Comparison of ENCODE assay signal across 8 cellular contexts in genomic region chr15:100340721-100341661, GRCh38. TPM values are rescaled to one million over a fixed set of nuclear protein-coding genes. Genes with fewer than 3 reads are reported as not detected.
DNase-seq lines count a peak whose midpoint lies in the region; ATAC-seq and TF ChIP-seq lines count a peak whose summit lies in the region.

No MANE protein-coding gene starts in this region.

- H3K4me3 ChIP-seq in esophagus squamous epithelium = peak overlapping the region; percentile 65 to 89 (median 84)
- H3K4me3 ChIP-seq in ovary = peak overlapping the region; percentile 52

- intact Hi-C loops in Right ventricle myocardium inferior (cut with DNase I) = loop anchor here (10.0 kb wide), 2 partner anchors 264 to 664 kb away; partner anchors contain the start of genes ASB7 and LINS1
- intact Hi-C loops in cardiac septum (cut with DNase I) = loop anchor here (2.0 kb wide), 1 partner anchor 412 kb away; no protein-coding TSS in a partner anchor
- intact Hi-C loops in esophagus squamous epithelium (cut with DNase I) = loop anchor here (2.0 to 10.0 kb wide), 2 partner anchors 224 to 410 kb away; no protein-coding TSS in a partner anchor
- intact Hi-C loops in ovary (cut with DNase I) = loop anchor here (5.0 to 10.0 kb wide), 4 partner anchors 244 to 936 kb away; partner anchors contain the start of gene SELENOS (in 1 of the 4)

- TF ChIP-seq POLR2A in esophagus squamous epithelium (IDR thresholded peaks at IDR 0.05) (no peak), ovary (IDR thresholded peaks at IDR 0.05) (no peak)

- ATAC-seq in Right ventricle myocardium inferior = no peak

- H3K27ac ChIP-seq in esophagus squamous epithelium (peak overlapping the region; percentile 84 to 91 (median 88)), ovary (peak overlapping the region in 1 of 2 donors; percentile 16)

- TF ChIP-seq CTCF in esophagus squamous epithelium (IDR thresholded peaks at IDR 0.05) (no peak), ovary (IDR thresholded peaks at IDR 0.05) (no peak)

- peaks cover 4 to 35% (median 7%) of the 10 kb centered on the region in 3 donors for H3K4me1 ChIP-seq in esophagus squamous epithelium
- H3K4me1 ChIP-seq in ovary (ENCODE audit: insufficient read depth) = no peaks in the 10 kb centered on the region

- H3K27me3 ChIP-seq in esophagus squamous epithelium (peaks cover 0 to 15% (median 0%) of the 10 kb centered on the region in 4 donors), ovary (no peaks in the 10 kb centered on the region)

- no peak for TF ChIP-seq EP300 in ovary (IDR thresholded peaks at IDR 0.05)

- H3K36me3 ChIP-seq in esophagus squamous epithelium = no peaks in the 10 kb centered on the region
- no peaks in the 10 kb centered on the region for H3K36me3 ChIP-seq in ovary

- DNase-seq in Right ventricle myocardium inferior (ENCODE audit: missing footprints) (peak; percentile 60), cardiac septum (ENCODE audit: low spot score) (no peak), T-helper 2 cell (peak in 3 of 5 experiments; percentile 22 to 34 (median 31)), esophagus squamous epithelium (lab: John Stamatoyannopoulos, UW) (no peak), ovary (peak in 1 of 5 donors; percentile 41), kidney glomerular epithelial cell (lab: John Stamatoyannopoulos, UW) (no peak), GM19240 (ENCODE audit: insufficient read length, low spot score) (no peak), NCI-H2029 (lab: John Stamatoyannopoulos, UW) (no peak)

- WGBS in esophagus squamous epithelium, 2 donors = no CpG with 5 or more reads among the region's 134 CpGs
- 4 to 19% (median 6%) methylated on average over 44 to 133 of the region's 134 CpGs for WGBS in ovary, 3 donors

- no peaks in the 10 kb centered on the region for H3K9me3 ChIP-seq in esophagus squamous epithelium
- H3K9me3 ChIP-seq in ovary = no peaks in the 10 kb centered on the region

RNA-seq across cellular contexts. Expression of gene ADAMTS17, which starts 0.8 kb away (rescaled TPM):
- total RNA-seq in Right ventricle myocardium inferior (1.4 TPM), cardiac septum (0.67 TPM), esophagus squamous epithelium (10 to 100 TPM in 1 of 4 donors, 1 to 10 TPM in 3; 4.5 to 11.4 (median 6.6) TPM), ovary (10 to 100 TPM in 1 of 7 donors, 1 to 10 TPM in 6; 3.0 to 11.3 (median 7.9) TPM)
- 1 to 10 TPM; 1.3 to 2.2 TPM for polyA plus RNA-seq in ovary

Comparison
In these comparisons a context has a peak if more than half of its experiments do, and no peak if none do; other contexts are left out.
1. DNase-seq: peak in Right ventricle myocardium inferior (single experiment) and T-helper 2 cell (3 of 5); none in cardiac septum (single experiment), esophagus squamous epithelium (single experiment), kidney glomerular epithelial cell (single experiment), GM19240 (single experiment) and NCI-H2029 (single experiment).